ENCODE assay signal across 19 cellular contexts in the genomic region with DNA sequence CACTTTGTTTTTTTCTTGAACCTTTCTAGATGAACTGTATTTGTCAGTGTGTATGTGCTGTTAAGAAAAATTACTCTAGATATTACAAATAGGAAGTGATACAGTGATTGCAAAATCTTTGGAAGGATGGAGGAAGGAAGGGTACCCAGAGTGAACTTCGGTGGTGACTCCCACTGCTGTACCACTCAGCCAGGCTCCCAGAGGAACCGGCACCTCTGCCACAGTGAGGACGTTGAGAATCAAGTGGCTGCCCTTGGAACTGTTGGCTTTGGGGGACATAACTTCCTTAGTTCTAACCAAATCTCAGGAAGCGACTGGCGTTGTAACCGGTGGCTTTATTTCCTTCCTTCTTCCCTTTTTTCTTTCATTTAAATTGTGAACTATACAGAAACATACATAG.
"Had no signal": no experiment of that assay in that cellular context is flagged by ENCODE, and none has a peak within 500 bp of the region (broad histone marks: within the 10 kb centered on the region; RNA-seq: fewer than 3 reads in every experiment).

No MANE protein-coding gene starts in this region.

- H3K9me3 Mint-ChIP-seq: activated naive CD4-positive, alpha-beta T cell treated with anti-CD3 and anti-CD28 coated beads, Interleukin-2, amount 10 ng/mL, durations not matched to agents 7 days and 5 days; nephron; stimulated activated naive B cell treated with anti-CD40 and anti-IgM and Interleukin-4, amounts not matched to agents 10 μg/mL and 1 μg/mL and 100 μg/mL, for 72 hours; T-helper 2 cell treated with Interferon-gamma antibody and Interleukin-4, amounts not matched to agents 5 μg/mL and 100 μg/mL, for 36 hours had no signal

- H3K27me3 Mint-ChIP-seq: activated CD8-positive, alpha-beta memory T cell treated with anti-CD3 and anti-CD28 coated beads, Interleukin-2, amount 10 ng/mL, durations not matched to agents 7 days and 5 days; activated naive CD4-positive, alpha-beta T cell treated with anti-CD3 and anti-CD28 coated beads, Interleukin-2, amount 10 ng/mL, durations not matched to agents 7 days and 5 days; stimulated activated naive B cell treated with anti-CD40 and anti-IgM and Interleukin-4, amounts not matched to agents 10 μg/mL and 1 μg/mL and 100 μg/mL, for 72 hours had no signal

- H3K4me1 Mint-ChIP-seq: activated CD8-positive, alpha-beta memory T cell treated with anti-CD3 and anti-CD28 coated beads, Interleukin-2, amount 10 ng/mL, durations not matched to agents 7 days and 5 days; activated naive CD4-positive, alpha-beta T cell treated with anti-CD3 and anti-CD28 coated beads, Interleukin-2, amount 10 ng/mL, durations not matched to agents 7 days and 5 days; nephron; stimulated activated naive B cell treated with anti-CD40 and anti-IgM and Interleukin-4, amounts not matched to agents 10 μg/mL and 1 μg/mL and 100 μg/mL, for 72 hours had no signal

- DNase-seq: activated CD4-positive, alpha-beta T cell treated with anti-CD3 and anti-CD28 coated beads, Interleukin-2, amount 50 U/mL, for 48 hours; activated CD8-positive, alpha-beta memory T cell treated with anti-CD3 and anti-CD28 coated beads, Interleukin-2, amount 10 ng/mL, durations not matched to agents 7 days and 5 days; activated naive CD4-positive, alpha-beta T cell treated with anti-CD3 and anti-CD28 coated beads, Interleukin-2, amount 10 ng/mL, durations not matched to agents 7 days and 5 days; activated T-cell treated with anti-CD3 and anti-CD28 coated beads, Interleukin-2, amount 50 U/mL, for 1 hour; erythroblast; gastrocnemius medialis; heart right ventricle; mammary epithelial cell; nucleus accumbens; retina; stimulated activated CD4-positive, alpha-beta T cell treated with anti-CD3 and anti-CD28 coated beads, Interleukin-15, amount 100 ng/mL, for 24 hours; stimulated activated CD4-positive, alpha-beta T cell treated with anti-CD3 and anti-CD28 coated beads, Interleukin-4, amount 100 ng/mL, for 1 hour; stimulated activated naive B cell treated with anti-CD40 and anti-IgM and Interleukin-4, amounts not matched to agents 10 μg/mL and 1 μg/mL and 100 μg/mL, for 72 hours; tibial artery; uterus had no signal

- H3K27ac ChIP-seq: ascending aorta, gastrocnemius medialis, heart right ventricle, skin epidermis, tibial artery, uterus had no signal

- H3K4me1 ChIP-seq: ascending aorta, gastrocnemius medialis, tibial artery, uterus had no signal

- H3K4me3 ChIP-seq: ascending aorta, gastrocnemius medialis, heart right ventricle, skin epidermis, tibial artery, uterus had no signal

- H3K9me3 ChIP-seq: ascending aorta, gastrocnemius medialis, heart right ventricle, tibial artery, uterus had no signal

- H3K4me3 Mint-ChIP-seq: activated CD8-positive, alpha-beta memory T cell treated with anti-CD3 and anti-CD28 coated beads, Interleukin-2, amount 10 ng/mL, durations not matched to agents 7 days and 5 days; activated naive CD4-positive, alpha-beta T cell treated with anti-CD3 and anti-CD28 coated beads, Interleukin-2, amount 10 ng/mL, durations not matched to agents 7 days and 5 days; nephron; stimulated activated naive B cell treated with anti-CD40 and anti-IgM and Interleukin-4, amounts not matched to agents 10 μg/mL and 1 μg/mL and 100 μg/mL, for 72 hours; T-helper 2 cell treated with Interferon-gamma antibody and Interleukin-4, amounts not matched to agents 5 μg/mL and 100 μg/mL, for 36 hours had no signal

- H3K27me3 ChIP-seq: ascending aorta, gastrocnemius medialis, heart right ventricle, tibial artery, uterus had no signal

- H3K27ac Mint-ChIP-seq: activated CD8-positive, alpha-beta memory T cell treated with anti-CD3 and anti-CD28 coated beads, Interleukin-2, amount 10 ng/mL, durations not matched to agents 7 days and 5 days; activated naive CD4-positive, alpha-beta T cell treated with anti-CD3 and anti-CD28 coated beads, Interleukin-2, amount 10 ng/mL, durations not matched to agents 7 days and 5 days; nephron; stimulated activated naive B cell treated with anti-CD40 and anti-IgM and Interleukin-4, amounts not matched to agents 10 μg/mL and 1 μg/mL and 100 μg/mL, for 72 hours; T-helper 2 cell treated with Interferon-gamma antibody and Interleukin-4, amounts not matched to agents 5 μg/mL and 100 μg/mL, for 36 hours had no signal
